Comparison of ENCODE assay signal across 8 cellular contexts in genomic region chr17:67469208-67469980, GRCh38.
DNase-seq lines count a peak whose midpoint lies in the region; ATAC-seq and TF ChIP-seq lines count a peak whose summit lies in the region.

No MANE protein-coding gene starts in this region.

- H3K9me3 Mint-ChIP-seq in T-helper 1 cell treated with Interleukin-12 subunit alpha and Interleukin-12 subunit beta and Interleukin-4 antibody, amounts not matched to agents 30 μg/mL and 1 μg/mL, for 36 hours, result peaks cover 6% of the 10 kb centered on the region

- peak overlapping the region; percentile 39 for H3K4me3 Mint-ChIP-seq in T-helper 1 cell treated with Interleukin-12 subunit alpha and Interleukin-12 subunit beta and Interleukin-4 antibody, amounts not matched to agents 30 μg/mL and 1 μg/mL, for 36 hours

- peaks cover 7% of the 10 kb centered on the region for H3K4me1 ChIP-seq in adipocyte (ENCODE audit: control insufficient read depth, insufficient read depth, low read length)
- H3K4me1 ChIP-seq in liver (ENCODE audit: control insufficient read depth in 4 of 4, insufficient read depth in 4 of 4, low read length in 3 of 4), result no peaks in the 10 kb centered on the region
- peaks cover 14% of the 10 kb centered on the region for H3K4me1 ChIP-seq in testis

- H3K36me3 ChIP-seq in adipocyte (ENCODE audit: control insufficient read depth, insufficient read depth, low read length, severe bottlenecking) (no peaks in the 10 kb centered on the region), liver (ENCODE audit: control insufficient read depth in 4 of 4, insufficient read depth in 3 of 4, low read depth in 1 of 4, low read length in 3 of 4) (no peaks in the 10 kb centered on the region), testis (ENCODE audit: low read depth, missing control alignments) (no peaks in the 10 kb centered on the region)

- TF ChIP-seq CTCF in liver (IDR thresholded peaks at IDR 0.05; ENCODE audit: low read depth, low read length, missing input control) (no peak), testis (IDR thresholded peaks at IDR 0.05) (no peak)

- H3K27ac Mint-ChIP-seq in T-helper 1 cell treated with Interleukin-12 subunit alpha and Interleukin-12 subunit beta and Interleukin-4 antibody, amounts not matched to agents 30 μg/mL and 1 μg/mL, for 36 hours, result peak overlapping the region; percentile 50

- WGBS in liver, result 77% methylated on average over 13 of the region's 13 CpGs
- WGBS in testis, 2 donors, result 44 to 72% methylated on average over 9 to 13 of the region's 13 CpGs

- H3K27me3 ChIP-seq in adipocyte (replicated peaks; ENCODE audit: control insufficient read depth, insufficient read depth, low read length), result no peaks in the 10 kb centered on the region
- H3K27me3 ChIP-seq in liver (ENCODE audit: control insufficient read depth in 4 of 4, insufficient read depth in 4 of 4, low read length in 3 of 4), result no peaks in the 10 kb centered on the region
- H3K27me3 ChIP-seq in testis, result no peaks in the 10 kb centered on the region

- DNase-seq in T-helper 1 cell (no peak), adipocyte (ENCODE audit: low read depth) (peak; percentile 47), testis (peak; percentile 62), NCI-H2107 (lab: John Stamatoyannopoulos, UW) (no peak), G401 (ENCODE audit: low spot score) (no peak)

- H3K9ac ChIP-seq in adipocyte (ENCODE audit: low read length), result no peak overlapping the region
- H3K9ac ChIP-seq in liver (ENCODE audit: low read depth in 1 of 2, low read length in 2 of 2), result no peak overlapping the region

- H3K27me3 Mint-ChIP-seq in T-helper 1 cell treated with Interleukin-12 subunit alpha and Interleukin-12 subunit beta and Interleukin-4 antibody, amounts not matched to agents 30 μg/mL and 1 μg/mL, for 36 hours (ENCODE audit: low read depth), result no peaks in the 10 kb centered on the region

- H3K4me3 ChIP-seq in adipocyte (ENCODE audit: low read length) (no peak overlapping the region), liver (ENCODE audit: low read depth in 1 of 3, low read length in 3 of 3) (no peak overlapping the region), testis (no peak overlapping the region)

- TF ChIP-seq RAD21 in liver (IDR thresholded peaks at IDR 0.05), result no peak

- peaks cover 37% of the 10 kb centered on the region for H3K4me1 Mint-ChIP-seq in T-helper 1 cell treated with Interleukin-12 subunit alpha and Interleukin-12 subunit beta and Interleukin-4 antibody, amounts not matched to agents 30 μg/mL and 1 μg/mL, for 36 hours (ENCODE audit: low read depth)

- in situ Hi-C loops in G401 (cut with HindIII; ENCODE audit: low sequenced_read_pairs), result no loop called here

- ATAC-seq in HG03439 (IDR thresholded peaks at IDR 0.05; ENCODE audit: unreplicated experiment), result no peak

- TF ChIP-seq POLR2A in testis (IDR thresholded peaks at IDR 0.05), result no peak

- H3K36me3 Mint-ChIP-seq in T-helper 1 cell treated with Interleukin-12 subunit alpha and Interleukin-12 subunit beta and Interleukin-4 antibody, amounts not matched to agents 30 μg/mL and 1 μg/mL, for 36 hours (ENCODE audit: low read depth), result peaks cover 5% of the 10 kb centered on the region

- no peaks in the 10 kb centered on the region for H3K9me3 ChIP-seq in adipocyte (ENCODE audit: control insufficient read depth, low read length)
- no peaks in the 10 kb centered on the region for H3K9me3 ChIP-seq in liver (ENCODE audit: control insufficient read depth in 4 of 4, low read length in 3 of 4)
- no peaks in the 10 kb centered on the region for H3K9me3 ChIP-seq in testis

- H3K27ac ChIP-seq in liver (ENCODE audit: low read depth in 1 of 2, low read length in 2 of 2) (no peak overlapping the region), testis (peak overlapping the region; percentile 24 to 48)

- intact Hi-C loops in testis (cut with DNase I; ENCODE audit: low total_unique reads), result no loop called here

TF ChIP-seq in liver, 16 proteins besides CTCF, POLR2A, EP300 and RAD21:
- TF ChIP-seq GABPA (IDR thresholded peaks at IDR 0.05 in 1 of 2, conservative IDR thresholded peaks at IDR 0.05 in 1 of 2) (no peak), SP1 (IDR thresholded peaks at IDR 0.05) (no peak), NR2F2 (IDR thresholded peaks at IDR 0.05) (peak; percentile 44)
- TF ChIP-seq, protein P1, sequence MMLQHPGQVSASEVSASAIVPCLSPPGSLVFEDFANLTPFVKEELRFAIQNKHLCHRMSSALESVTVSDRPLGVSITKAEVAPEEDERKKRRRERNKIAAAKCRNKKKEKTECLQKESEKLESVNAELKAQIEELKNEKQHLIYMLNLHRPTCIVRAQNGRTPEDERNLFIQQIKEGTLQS (IDR thresholded peaks at IDR 0.05), result no peak
- TF ChIP-seq, protein P2, sequence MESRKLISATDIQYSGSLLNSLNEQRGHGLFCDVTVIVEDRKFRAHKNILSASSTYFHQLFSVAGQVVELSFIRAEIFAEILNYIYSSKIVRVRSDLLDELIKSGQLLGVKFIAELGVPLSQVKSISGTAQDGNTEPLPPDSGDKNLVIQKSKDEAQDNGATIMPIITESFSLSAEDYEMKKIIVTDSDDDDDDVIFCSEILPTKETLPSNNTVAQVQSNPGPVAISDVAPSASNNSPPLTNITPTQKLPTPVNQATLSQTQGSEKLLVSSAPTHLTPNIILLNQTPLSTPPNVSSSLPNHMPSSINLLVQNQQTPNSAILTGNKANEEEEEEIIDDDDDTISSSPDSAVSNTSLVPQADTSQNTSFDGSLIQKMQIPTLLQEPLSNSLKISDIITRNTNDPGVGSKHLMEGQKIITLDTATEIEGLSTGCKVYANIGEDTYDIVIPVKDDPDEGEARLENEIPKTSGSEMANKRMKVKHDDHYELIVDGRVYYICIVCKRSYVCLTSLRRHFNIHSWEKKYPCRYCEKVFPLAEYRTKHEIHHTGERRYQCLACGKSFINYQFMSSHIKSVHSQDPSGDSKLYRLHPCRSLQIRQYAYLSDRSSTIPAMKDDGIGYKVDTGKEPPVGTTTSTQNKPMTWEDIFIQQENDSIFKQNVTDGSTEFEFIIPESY (IDR thresholded peaks at IDR 0.05), result no peak

Comparison
In these comparisons a context has a peak if more than half of its experiments do, and no peak if none do; other contexts are left out.
1. DNase-seq: peak in adipocyte (single experiment) and testis (single experiment); none in T-helper 1 cell (0 of 5), NCI-H2107 (single experiment) and G401 (single experiment).
2. H3K27ac ChIP-seq: peak in testis (2 of 2); none in liver (0 of 2).